Comparison of ENCODE assay signal across 21 cellular contexts in the genomic region with DNA sequence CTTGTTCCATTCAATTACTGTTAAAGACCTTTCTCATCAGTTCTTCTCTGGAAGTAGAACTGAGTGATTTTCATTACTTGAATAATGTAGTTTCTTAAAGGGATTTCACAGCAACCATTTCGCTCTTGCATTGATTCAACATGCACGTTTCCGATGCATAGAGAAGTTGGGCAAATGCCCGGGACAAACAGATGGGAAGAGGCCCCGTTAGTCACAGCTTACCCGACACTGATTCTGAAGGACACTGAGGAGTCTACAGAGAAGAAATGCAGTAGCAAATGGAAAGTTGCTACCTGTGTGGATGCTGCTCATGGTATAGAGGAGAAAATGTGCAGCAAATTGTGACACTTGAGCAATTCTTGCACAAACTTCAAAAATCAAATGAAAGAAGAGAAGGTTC. TPM values are rescaled to one million over a fixed set of nuclear protein-coding genes. Genes with fewer than 3 reads are reported as not detected.
DNase-seq lines count a peak whose midpoint lies in the region; ATAC-seq and TF ChIP-seq lines count a peak whose summit lies in the region.
"Had no signal": no experiment of that assay in that cellular context is flagged by ENCODE, and none has a peak within 500 bp of the region (broad histone marks: within the 10 kb centered on the region; RNA-seq: fewer than 3 reads in every experiment).

No MANE protein-coding gene starts in this region.

- H3K4me2 ChIP-seq in hepatocyte: no peak overlapping the region
- H3K4me2 ChIP-seq: PC-9 had no signal

- no peak overlapping the region for H3K27ac ChIP-seq in caudate nucleus (ENCODE audit: low read depth, low read length)
- no peak overlapping the region for H3K27ac ChIP-seq in hepatocyte
- H3K27ac ChIP-seq: PC-9, RWPE1, SJSA1 had no signal

- peak; percentile 18 for DNase-seq in DMS53 (lab: John Stamatoyannopoulos, UW)
- DNase-seq in DMS53 treated with DMSO at 0.1 percent for 48 hours (lab: John Stamatoyannopoulos, UW; ENCODE audit: unreplicated experiment): no peak
- DNase-seq in SHP77 (lab: John Stamatoyannopoulos, UW): peak; percentile 47 to 66
- DNase-seq in inferior parietal cortex (ENCODE audit: extremely low spot score): peak; percentile 59
- peak; percentile 68 for DNase-seq in superior temporal gyrus (ENCODE audit: extremely low spot score)
- no peak for DNase-seq in caudate nucleus (lab: John Stamatoyannopoulos, UW)
- no peak for DNase-seq in hepatocyte (ENCODE audit: low spot score)
- DNase-seq: 8988T; BE2C; CD4-positive, CD25-positive, alpha-beta regulatory T cell; GDM1; KBM-7; NCI-H1105 treated with DMSO at 0.1 percent for 48 hours; NCI-H187; NCI-H2107; NCI-H2227 treated with DMSO at 0.1 percent for 48 hours; NCI-H526; PC-9 had no signal

- H3K27me3 ChIP-seq in hepatocyte: no peaks in the 10 kb centered on the region
- H3K27me3 ChIP-seq: BE2C, SJSA1 had no signal

- peaks cover 6% of the 10 kb centered on the region for H3K4me1 ChIP-seq in hepatocyte (ENCODE audit: insufficient read depth)
- H3K4me1 ChIP-seq: BE2C, SJSA1 had no signal

- TF ChIP-seq CTCF in hepatocyte (IDR thresholded peaks at IDR 0.05; ENCODE audit: poor library complexity): no peak

- no peak overlapping the region for H3K4me3 ChIP-seq in hepatocyte
- H3K4me3 ChIP-seq: PC-9, SJSA1 had no signal

- H2AFZ ChIP-seq in hepatocyte: no peak overlapping the region
- H2AFZ ChIP-seq: PC-9 had no signal

- H3K9me2 ChIP-seq in hepatocyte (replicated peaks; ENCODE audit: insufficient read depth): no peaks in the 10 kb centered on the region

- no peaks in the 10 kb centered on the region for H3K36me3 ChIP-seq in hepatocyte (replicated peaks; ENCODE audit: insufficient read depth, low read depth)
- H3K36me3 ChIP-seq: BE2C had no signal

- no peak for ATAC-seq in GM21447 (IDR thresholded peaks at IDR 0.05; ENCODE audit: unreplicated experiment)

- no peaks in the 10 kb centered on the region for H4K20me1 ChIP-seq in hepatocyte (ENCODE audit: insufficient read depth, poor library complexity, severe bottlenecking)

- 94% methylated on average over 6 of the region's 6 CpGs for WGBS in hepatocyte (ENCODE audit: low lambda C conversion rate, missing lambda C conversion rate)

- H3K79me2 ChIP-seq in hepatocyte: no peaks in the 10 kb centered on the region

- H3K9me3 ChIP-seq in hepatocyte (ENCODE audit: low read depth): no peaks in the 10 kb centered on the region
- H3K9me3 ChIP-seq: BE2C, SJSA1 had no signal

RNA-seq across cellular contexts. Expression of a gene that starts 32.3 kb away (rescaled TPM):
- total RNA-seq in hepatocyte: 19.8 and 21.1 TPM in 2 replicates
- polyA plus RNA-seq in hepatocyte: 4.4 and 100 TPM in 2 replicates
- total RNA-seq: CD4-positive, CD25-positive, alpha-beta regulatory T cell; PC-9; SJSA1 had no signal
- polyA plus RNA-seq: CD4-positive, CD25-positive, alpha-beta regulatory T cell had no signal

RNA-seq across cellular contexts. Expression of a gene that starts 58.9 kb away (rescaled TPM):
- total RNA-seq in hepatocyte: 44.5 and 67.8 TPM in 2 replicates
- polyA plus RNA-seq in hepatocyte: 38.1 and 40.4 TPM in 2 replicates
- total RNA-seq: CD4-positive, CD25-positive, alpha-beta regulatory T cell; PC-9 had no signal
- polyA plus RNA-seq: CD4-positive, CD25-positive, alpha-beta regulatory T cell had no signal

Comparison
In these comparisons a context has a peak if more than half of its experiments do, and no peak if none do; other contexts are left out.
1. DNase-seq: peak in DMS53 (single experiment), SHP77 (2 of 2), inferior parietal cortex (single experiment) and superior temporal gyrus (single experiment); none in DMS53 treated with DMSO at 0.1 percent for 48 hours (single experiment), caudate nucleus (0 of 61) and hepatocyte (single experiment).